Comparison of ENCODE assay signal across 1 cellular context in genomic region chrX:22164770-22165388, GRCh38.
TF ChIP-seq lines count a peak whose summit lies in the region.

No MANE protein-coding gene starts in this region.

TF ChIP-seq in A549, 52 proteins besides CTCF, POLR2A, EP300 and RAD21 (continued from another document):
- TF ChIP-seq ELK1 (IDR thresholded peaks at IDR 0.05; ENCODE audit: low read depth, low read length) (no peak), E2F6 (IDR thresholded peaks at IDR 0.05; ENCODE audit: borderline replicate concordance, low read depth) (no peak), NFE2L2 (conservative IDR thresholded peaks at IDR 0.05; ENCODE audit: low read length) (no peak), HOXB5 (CRISPR knock-in tag; IDR thresholded peaks at IDR 0.05) (no peak), HMGXB4 (CRISPR knock-in tag; IDR thresholded peaks at IDR 0.05; ENCODE audit: borderline replicate concordance) (no peak), BCL3 (IDR thresholded peaks at IDR 0.05) (no peak), SMC3 (IDR thresholded peaks at IDR 0.05) (no peak), EHF (CRISPR knock-in tag; IDR thresholded peaks at IDR 0.05) (no peak)
